In the genomic region with DNA sequence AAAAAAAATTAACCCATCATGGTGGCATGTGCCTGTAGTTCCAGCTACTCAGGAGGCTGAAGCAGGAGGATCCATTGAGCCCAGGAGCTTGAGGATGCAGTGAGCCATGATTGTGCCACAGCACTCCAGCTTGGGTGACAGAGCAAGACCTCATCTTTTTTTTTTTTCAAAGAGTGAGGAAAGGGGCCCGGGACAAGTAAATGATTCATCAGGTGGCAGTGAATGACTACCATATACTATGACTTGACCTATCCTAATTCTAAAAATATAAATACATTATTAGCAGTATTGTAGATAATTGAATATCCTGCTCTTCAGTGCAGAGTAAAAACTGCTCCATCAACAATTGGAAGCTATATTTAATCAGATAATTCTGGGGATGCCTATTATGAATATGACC, we compare ENCODE assay signal across 22 cellular contexts. TPM values are rescaled to one million over a fixed set of nuclear protein-coding genes. Genes with fewer than 3 reads are reported as not detected.
A peak's percentile ranks its signal among the peaks of the same experiment; 100 is the strongest.
DNase-seq lines count a peak whose midpoint lies in the region; ATAC-seq and TF ChIP-seq lines count a peak whose summit lies in the region.
"Had no signal": no experiment of that assay in that cellular context is flagged by ENCODE, and none has a peak within 500 bp of the region (broad histone marks: within the 10 kb centered on the region; RNA-seq: fewer than 3 reads in every experiment).

No MANE protein-coding gene starts in this region.

- no peaks in the 10 kb centered on the region for H3K27me3 Mint-ChIP-seq in activated naive CD4-positive, alpha-beta T cell treated with anti-CD3 and anti-CD28 coated beads, Interleukin-2, amount 10 ng/mL, durations not matched to agents 7 days and 5 days
- H3K27me3 Mint-ChIP-seq in mesothelial cell of epicardium (ENCODE audit: low read depth) = no peaks in the 10 kb centered on the region
- H3K27me3 Mint-ChIP-seq: dendritic cell treated with granulocyte-macrophage colony-stimulating factor and Interleukin-4, amounts not matched to agents 40 ng/mL and 50 ng/mL, for 4 days; stimulated activated naive CD8-positive, alpha-beta T cell treated with anti-CD3 and anti-CD28 coated beads, Interleukin-15, amount 100 ng/mL, for 72 hours had no signal

- ATAC-seq in activated naive CD4-positive, alpha-beta T cell treated with anti-CD3 and anti-CD28 coated beads, Interleukin-2, amount 50 U/mL, for 72 hours = peak in 1 of 2 donors; percentile 47
- ATAC-seq in HG03108 (IDR thresholded peaks at IDR 0.05; ENCODE audit: unreplicated experiment) = no peak
- ATAC-seq: left ventricle myocardium superior; stimulated activated naive CD8-positive, alpha-beta T cell treated with anti-CD3 and anti-CD28 coated beads, Interleukin-15, amount 100 ng/mL, for 72 hours had no signal

- CTCF ChIA-PET in activated naive CD4-positive, alpha-beta T cell treated with anti-CD3 and anti-CD28 coated beads, Interleukin-2, amount 10 ng/mL, durations not matched to agents 7 days and 5 days (lab: Charles Lee) = interaction anchor here (0.6 kb wide), 1 partner anchor 69 kb away, joined by 3 read pairs; no protein-coding TSS in a partner anchor

- H3K4me1 Mint-ChIP-seq in activated naive CD4-positive, alpha-beta T cell treated with anti-CD3 and anti-CD28 coated beads, Interleukin-2, amount 10 ng/mL, durations not matched to agents 7 days and 5 days = peaks cover 14% of the 10 kb centered on the region
- no peaks in the 10 kb centered on the region for H3K4me1 Mint-ChIP-seq in mesothelial cell of epicardium

- H3K9me3 Mint-ChIP-seq in activated naive CD4-positive, alpha-beta T cell treated with anti-CD3 and anti-CD28 coated beads, Interleukin-2, amount 50 U/mL, for 72 hours = peaks cover 0 to 10% of the 10 kb centered on the region in 2 donors
- H3K9me3 Mint-ChIP-seq in activated naive CD4-positive, alpha-beta T cell treated with anti-CD3 and anti-CD28 coated beads, Interleukin-2, amount 10 ng/mL, durations not matched to agents 7 days and 5 days = peaks cover 3% of the 10 kb centered on the region
- H3K9me3 Mint-ChIP-seq in mesothelial cell of epicardium = peaks cover 7% of the 10 kb centered on the region
- H3K9me3 Mint-ChIP-seq: activated naive CD4-positive, alpha-beta T cell treated with anti-CD3 and anti-CD28 coated beads for 36 hours; activated T-cell treated with anti-CD3 and anti-CD28 coated beads, Interleukin-2, amount 50 U/mL, for 72 hours; dendritic cell treated with granulocyte-macrophage colony-stimulating factor and Interleukin-4, amounts not matched to agents 40 ng/mL and 50 ng/mL, for 4 days had no signal

- H3K36me3 Mint-ChIP-seq in activated naive CD4-positive, alpha-beta T cell treated with anti-CD3 and anti-CD28 coated beads, Interleukin-2, amount 50 U/mL, for 72 hours = peaks cover 6 to 26% of the 10 kb centered on the region in 2 donors
- peaks cover 43% of the 10 kb centered on the region for H3K36me3 Mint-ChIP-seq in activated naive CD4-positive, alpha-beta T cell treated with anti-CD3 and anti-CD28 coated beads, Interleukin-2, amount 10 ng/mL, durations not matched to agents 7 days and 5 days
- peaks cover 37% of the 10 kb centered on the region for H3K36me3 Mint-ChIP-seq in mesothelial cell of epicardium

- no peak overlapping the region for H3K4me3 Mint-ChIP-seq in activated naive CD4-positive, alpha-beta T cell treated with anti-CD3 and anti-CD28 coated beads, Interleukin-2, amount 10 ng/mL, durations not matched to agents 7 days and 5 days
- no peak overlapping the region for H3K4me3 Mint-ChIP-seq in mesothelial cell of epicardium
- H3K4me3 Mint-ChIP-seq: activated naive CD4-positive, alpha-beta T cell treated with anti-CD3 and anti-CD28 coated beads for 36 hours; activated T-cell treated with anti-CD3 and anti-CD28 coated beads, Interleukin-2, amount 50 U/mL, for 72 hours; dendritic cell treated with granulocyte-macrophage colony-stimulating factor and Interleukin-4, amounts not matched to agents 40 ng/mL and 50 ng/mL, for 4 days; stimulated activated naive CD8-positive, alpha-beta T cell treated with anti-CD3 and anti-CD28 coated beads, Interleukin-15, amount 100 ng/mL, for 72 hours; T-helper 1 cell treated with Interleukin-12 subunit alpha and Interleukin-12 subunit beta and Interleukin-4 antibody, amounts not matched to agents 30 μg/mL and 1 μg/mL, for 36 hours had no signal

- TF ChIP-seq CTCF in mesothelial cell of epicardium (IDR thresholded peaks at IDR 0.05; ENCODE audit: unreplicated experiment) = no peak

- DNase-seq in activated naive CD4-positive, alpha-beta T cell treated with anti-CD3 and anti-CD28 coated beads, Interleukin-2, amount 50 U/mL, for 72 hours (ENCODE audit: low spot score in 2 of 2) = no peak
- no peak for DNase-seq in activated naive CD4-positive, alpha-beta T cell treated with anti-CD3 and anti-CD28 coated beads, Interleukin-2, amount 10 ng/mL, durations not matched to agents 7 days and 5 days
- DNase-seq in RKO (ENCODE audit: low spot score) (peak; percentile 37), mesothelial cell of epicardium (ENCODE audit: low spot score in 2 of 2, unreplicated experiment in 2 of 2) (no peak), SW480 (ENCODE audit: low spot score) (no peak), amniotic stem cell (lab: John Stamatoyannopoulos, UW) (no peak), activated gamma-delta T cell (lab: John Stamatoyannopoulos, UW) (no peak)
- DNase-seq: activated naive CD4-positive, alpha-beta T cell treated with anti-CD3 and anti-CD28 coated beads for 36 hours; activated T-cell treated with anti-CD3 and anti-CD28 coated beads, Interleukin-2, amount 50 U/mL, for 72 hours; central memory CD4-positive, alpha-beta T cell; DMS53; GDM1; HCEC 1CT; left ventricle myocardium superior; NCI-H146; occipital lobe; retina; small intestine; stimulated activated naive CD8-positive, alpha-beta T cell treated with anti-CD3 and anti-CD28 coated beads, Interleukin-15, amount 100 ng/mL, for 72 hours had no signal

- peak overlapping the region; percentile 37 to 45 for H3K27ac Mint-ChIP-seq in activated naive CD4-positive, alpha-beta T cell treated with anti-CD3 and anti-CD28 coated beads, Interleukin-2, amount 50 U/mL, for 72 hours
- H3K27ac Mint-ChIP-seq in activated naive CD4-positive, alpha-beta T cell treated with anti-CD3 and anti-CD28 coated beads, Interleukin-2, amount 10 ng/mL, durations not matched to agents 7 days and 5 days = no peak overlapping the region
- peak overlapping the region; percentile 69 for H3K27ac Mint-ChIP-seq in mesothelial cell of epicardium
- H3K27ac Mint-ChIP-seq: dendritic cell treated with granulocyte-macrophage colony-stimulating factor and Interleukin-4, amounts not matched to agents 40 ng/mL and 50 ng/mL, for 4 days; T-helper 1 cell treated with Interleukin-12 subunit alpha and Interleukin-12 subunit beta and Interleukin-4 antibody, amounts not matched to agents 30 μg/mL and 1 μg/mL, for 36 hours had no signal

RNA-seq across cellular contexts. Expression of gene CLUH, which starts 55.3 kb away (rescaled TPM):
- 10 to 100 TPM; 56.9 to 93.2 TPM for total RNA-seq in activated naive CD4-positive, alpha-beta T cell treated with anti-CD3 and anti-CD28 coated beads, Interleukin-2, amount 50 U/mL, for 72 hours
- total RNA-seq in mesothelial cell of epicardium = 46.6 to 49.9 TPM (median 46.9 TPM) in 3 replicates
